1 cellular context compared by ENCODE assay signal in genomic region chr16:57829969-57830360, GRCh38.
TF ChIP-seq lines count a peak whose summit lies in the region.

No MANE protein-coding gene starts in this region.

TF ChIP-seq in liver, 16 proteins besides CTCF, POLR2A, EP300 and RAD21 (continued from another document):
- peak; percentile 5 for TF ChIP-seq SP1 (IDR thresholded peaks at IDR 0.05)
